ENCODE assay signal across 9 cellular contexts in genomic region chr7:149838992-149839408, GRCh38. TPM values are rescaled to one million over a fixed set of nuclear protein-coding genes. Genes with fewer than 3 reads are reported as not detected.
DNase-seq lines count a peak whose midpoint lies in the region; ATAC-seq and TF ChIP-seq lines count a peak whose summit lies in the region.
"Had no signal": no experiment of that assay in that cellular context is flagged by ENCODE, and none has a peak within 500 bp of the region (broad histone marks: within the 10 kb centered on the region; RNA-seq: fewer than 3 reads in every experiment).

No MANE protein-coding gene starts in this region.

- H3K4me1 ChIP-seq in right atrium auricular region: peaks cover 0 to 14% of the 10 kb centered on the region in 2 donors

- H3K27me3 ChIP-seq in right atrium auricular region: no peaks in the 10 kb centered on the region

- peaks cover 9% of the 10 kb centered on the region for H3K27me3 Mint-ChIP-seq in activated naive CD4-positive, alpha-beta T cell treated with anti-CD3 and anti-CD28 coated beads, Interleukin-2, amount 10 ng/mL, durations not matched to agents 7 days and 5 days

- no peaks in the 10 kb centered on the region for H3K9me3 Mint-ChIP-seq in activated naive CD4-positive, alpha-beta T cell treated with anti-CD3 and anti-CD28 coated beads, Interleukin-2, amount 10 ng/mL, durations not matched to agents 7 days and 5 days

- TF ChIP-seq CTCF in VCaP (conservative IDR thresholded peaks at IDR 0.05) (no peak), right atrium auricular region (IDR thresholded peaks at IDR 0.05) (no peak)

- no peak for DNase-seq in activated naive CD4-positive, alpha-beta T cell treated with anti-CD3 and anti-CD28 coated beads, Interleukin-2, amount 10 ng/mL, durations not matched to agents 7 days and 5 days
- no peak for DNase-seq in activated naive CD4-positive, alpha-beta T cell treated with Interleukin-2 at 50 U/mL for 16 hours
- DNase-seq in right atrium auricular region (ENCODE audit: low spot score) (no peak), skeletal muscle cell (ENCODE audit: low read depth) (no peak), AML-193 (lab: John Stamatoyannopoulos, UW) (no peak)
- DNase-seq in stimulated activated naive CD4-positive, alpha-beta T cell treated with Interleukin-2 at 50 U/mL for 16 hours (lab: John Stamatoyannopoulos, UW): no peak
- DNase-seq: left cardiac atrium had no signal

- ATAC-seq in HG02981 (IDR thresholded peaks at IDR 0.05; ENCODE audit: unreplicated experiment): no peak

- CTCF ChIA-PET in activated naive CD4-positive, alpha-beta T cell treated with anti-CD3 and anti-CD28 coated beads, Interleukin-2, amount 10 ng/mL, durations not matched to agents 7 days and 5 days (lab: Charles Lee): interaction anchor here (1.4 to 2.1 kb wide), 3 partner anchors 11 to 44 kb away, joined by 5 to 10 read pairs (median 9); no protein-coding TSS in a partner anchor

- H3K36me3 ChIP-seq in right atrium auricular region: no peaks in the 10 kb centered on the region

- peak overlapping the region; percentile 85 for H3K4me3 Mint-ChIP-seq in activated naive CD4-positive, alpha-beta T cell treated with anti-CD3 and anti-CD28 coated beads, Interleukin-2, amount 10 ng/mL, durations not matched to agents 7 days and 5 days

- H3K9me3 ChIP-seq in right atrium auricular region: no peaks in the 10 kb centered on the region

- peaks cover 10% of the 10 kb centered on the region for H3K36me3 Mint-ChIP-seq in activated naive CD4-positive, alpha-beta T cell treated with anti-CD3 and anti-CD28 coated beads, Interleukin-2, amount 10 ng/mL, durations not matched to agents 7 days and 5 days

- peak overlapping the region; percentile 43 for H3K27ac Mint-ChIP-seq in activated naive CD4-positive, alpha-beta T cell treated with anti-CD3 and anti-CD28 coated beads, Interleukin-2, amount 10 ng/mL, durations not matched to agents 7 days and 5 days

- H3K27ac ChIP-seq in VCaP (peak overlapping the region; percentile 90), right atrium auricular region (peak overlapping the region; percentile 89 to 90)

- H3K4me1 Mint-ChIP-seq in activated naive CD4-positive, alpha-beta T cell treated with anti-CD3 and anti-CD28 coated beads, Interleukin-2, amount 10 ng/mL, durations not matched to agents 7 days and 5 days: peaks cover 25% of the 10 kb centered on the region

- H3K4me3 ChIP-seq in right atrium auricular region: peak overlapping the region; percentile 75 to 86
- H3K4me3 ChIP-seq in skeletal muscle cell (ENCODE audit: low read depth, low read length): peak overlapping the region; percentile 82

RNA-seq across cellular contexts. Expression of gene ZNF862, which starts 0.8 kb away (rescaled TPM):
- total RNA-seq in right atrium auricular region: 10 to 100 TPM in 1 of 2 donors, 1 to 10 TPM in 1; 7.0 to 11.0 TPM

RNA-seq across cellular contexts. Expression of gene ATP6V0E2, which starts 34.8 kb away (rescaled TPM):
- 100 to 1,000 TPM in 1 of 2 donors, 10 to 100 TPM in 1; 60.7 to 122 TPM for total RNA-seq in right atrium auricular region
